ENCODE assay signal across 22 cellular contexts in the genomic region with DNA sequence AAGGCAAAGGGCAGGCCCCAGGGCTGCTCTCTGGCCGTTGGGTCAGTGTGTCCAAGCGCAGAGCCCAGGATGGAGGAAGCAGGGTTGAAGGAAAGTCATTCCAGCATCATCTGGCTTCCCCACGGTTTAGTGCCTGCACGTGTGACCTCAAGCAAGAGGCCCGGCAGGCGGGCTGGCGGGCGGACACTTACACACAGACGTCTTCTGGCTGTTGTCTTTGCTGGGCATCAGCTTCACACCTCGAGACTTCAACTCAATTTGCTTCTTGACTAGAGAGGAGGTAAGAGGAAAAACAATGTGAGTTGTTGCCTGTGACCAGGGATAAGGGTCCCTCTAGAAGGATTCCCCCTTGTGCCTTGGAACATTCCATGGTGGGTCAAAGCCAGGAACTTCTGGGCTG. TPM values are rescaled to one million over a fixed set of nuclear protein-coding genes. Genes with fewer than 3 reads are reported as not detected.
DNase-seq lines count a peak whose midpoint lies in the region; ATAC-seq and TF ChIP-seq lines count a peak whose summit lies in the region.
"Had no signal": no experiment of that assay in that cellular context is flagged by ENCODE, and none has a peak within 500 bp of the region (broad histone marks: within the 10 kb centered on the region; RNA-seq: fewer than 3 reads in every experiment).

No MANE protein-coding gene starts in this region.

- H3K4me1 ChIP-seq in endodermal cell (ENCODE audit: control insufficient read depth, insufficient read depth, low read length): no peaks in the 10 kb centered on the region
- H3K4me1 ChIP-seq in neuronal stem cell (ENCODE audit: control insufficient read depth in 2 of 2, insufficient read depth in 1 of 2, low read depth in 1 of 2, low read length in 2 of 2): no peaks in the 10 kb centered on the region

- no peak overlapping the region for H4K8ac ChIP-seq in neuronal stem cell (ENCODE audit: low read depth, low read length)

- peaks cover 6% of the 10 kb centered on the region for H3K27me3 Mint-ChIP-seq in IgD-negative memory B cell
- peaks cover 10% of the 10 kb centered on the region for H3K27me3 Mint-ChIP-seq in endodermal cell (ENCODE audit: insufficient read depth)

- H3K36me3 ChIP-seq in endodermal cell (ENCODE audit: control insufficient read depth, insufficient read depth, low read length) (no peaks in the 10 kb centered on the region), neuronal stem cell (replicated peaks in 1 of 2; ENCODE audit: control insufficient read depth in 2 of 2, insufficient read depth in 2 of 2, low read length in 2 of 2) (no peaks in the 10 kb centered on the region)

- ATAC-seq in HG03095 (IDR thresholded peaks at IDR 0.05; ENCODE audit: unreplicated experiment): no peak
- ATAC-seq in GM21381 (IDR thresholded peaks at IDR 0.05; ENCODE audit: unreplicated experiment): no peak
- ATAC-seq: GM23338, HCT116 had no signal

- H3K9me3 Mint-ChIP-seq in IgD-negative memory B cell: peaks cover 0 to 6% (median 2%) of the 10 kb centered on the region in 3 donors
- H3K9me3 Mint-ChIP-seq in endodermal cell: peaks cover 30% of the 10 kb centered on the region

- peak overlapping the region; percentile 9 for H3K14ac ChIP-seq in neuronal stem cell (ENCODE audit: low read length)

- H3K27me3 ChIP-seq in endodermal cell (ENCODE audit: control insufficient read depth, insufficient read depth, low read length, poor library complexity, severe bottlenecking): no peaks in the 10 kb centered on the region
- peaks cover 0 to 9% (median 0%) of the 10 kb centered on the region in 3 experiments for H3K27me3 ChIP-seq in neuronal stem cell (ENCODE audit: control insufficient read depth in 3 of 3, insufficient read depth in 3 of 3, low read depth in 1 of 3, low read length in 3 of 3)

- H3K4me1 Mint-ChIP-seq in IgD-negative memory B cell (no peaks in the 10 kb centered on the region), endodermal cell (no peaks in the 10 kb centered on the region)
- H3K4me1 Mint-ChIP-seq: CD4-positive, alpha-beta memory T cell; GM23338; H9 had no signal

- DNase-seq in endodermal cell (peak; percentile 20), neuronal stem cell (ENCODE audit: low spot score) (no peak), GM20000 (ENCODE audit: low spot score) (no peak)
- DNase-seq: C1 segment of cervical spinal cord; Calu3; CD4-positive, alpha-beta memory T cell; COR-L47; DMS53; DMS79 treated with DMSO at 0.1 percent for 48 hours; GF-D8; H9 had no signal

- H2BK15ac ChIP-seq in neuronal stem cell (ENCODE audit: low read length): no peak overlapping the region

- H3K18ac ChIP-seq in neuronal stem cell (ENCODE audit: low read length): peak overlapping the region; percentile 54

- no peak overlapping the region for H3K27ac ChIP-seq in endodermal cell (ENCODE audit: low read depth, low read length)
- H3K27ac ChIP-seq in neuronal stem cell (replicated peaks; ENCODE audit: low read length): no peak overlapping the region

- H3K4me2 ChIP-seq in neuronal stem cell (ENCODE audit: insufficient read depth, low read length, poor library complexity, severe bottlenecking): no peak overlapping the region
- H3K4me2 ChIP-seq: GM23338 had no signal

- H3K36me3 Mint-ChIP-seq in IgD-negative memory B cell (peaks cover 3% of the 10 kb centered on the region), endodermal cell (ENCODE audit: low read depth) (peaks cover 8% of the 10 kb centered on the region)
- H3K36me3 Mint-ChIP-seq: CD4-positive, alpha-beta memory T cell had no signal

- H3K79me1 ChIP-seq in neuronal stem cell (ENCODE audit: low read depth, low read length): no peaks in the 10 kb centered on the region

- H3K4me3 ChIP-seq in endodermal cell (ENCODE audit: low read length) (no peak overlapping the region), neuronal stem cell (ENCODE audit: low read length in 2 of 2) (no peak overlapping the region)
- H3K4me3 ChIP-seq: GM23338 had no signal

- H2BK12ac ChIP-seq in neuronal stem cell (ENCODE audit: low read length): no peak overlapping the region

- no peak overlapping the region for H3K23ac ChIP-seq in neuronal stem cell (ENCODE audit: low read depth, low read length, poor library complexity)

- no peak overlapping the region for H2AFZ ChIP-seq in neuronal stem cell (ENCODE audit: low read length)
- H2AFZ ChIP-seq: GM23338 had no signal

- H4K91ac ChIP-seq in neuronal stem cell (ENCODE audit: low read depth, low read length, poor library complexity): no peak overlapping the region

- H3K9ac ChIP-seq in endodermal cell (ENCODE audit: extremely low read depth, low read length, poor library complexity, severe bottlenecking): no peak overlapping the region
- H3K9ac ChIP-seq in neuronal stem cell (ENCODE audit: low read depth, low read length, poor library complexity): no peak overlapping the region

- H2AK5ac ChIP-seq in neuronal stem cell (ENCODE audit: low read depth, low read length): no peak overlapping the region

- WGBS in endodermal cell (ENCODE audit: insufficient coverage in 1 of 2, insufficient read length in 1 of 2), 2 experiments: 90 to 94% methylated on average over 5 to 10 of the region's 10 CpGs
- no CpG with 5 or more reads among the region's 10 CpGs for WGBS in neuronal stem cell (ENCODE audit: extremely low coverage in 2 of 2, insufficient read length in 2 of 2, insufficient replicate concordance in 1 of 2), 2 donors

- no peak overlapping the region for H2BK120ac ChIP-seq in neuronal stem cell (ENCODE audit: low read depth, low read length)

- H3K9me3 ChIP-seq in endodermal cell (ENCODE audit: control insufficient read depth, low read length): peaks cover 14% of the 10 kb centered on the region
- peaks cover 0 to 4% of the 10 kb centered on the region in 2 donors for H3K9me3 ChIP-seq in neuronal stem cell (replicated peaks in 1 of 2; ENCODE audit: control insufficient read depth in 2 of 2, insufficient read depth in 1 of 2, low read depth in 1 of 2, low read length in 2 of 2)

- no peak overlapping the region for H2BK5ac ChIP-seq in neuronal stem cell (ENCODE audit: low read length)

- H3K4me3 Mint-ChIP-seq in IgD-negative memory B cell: no peak overlapping the region
- no peak overlapping the region for H3K4me3 Mint-ChIP-seq in endodermal cell
- H3K4me3 Mint-ChIP-seq: CD4-positive, alpha-beta memory T cell; GM23338; H9 had no signal

- H3K4ac ChIP-seq in neuronal stem cell (ENCODE audit: low read length): no peak overlapping the region

- TF ChIP-seq CTCF in endodermal cell (conservative IDR thresholded peaks at IDR 0.05) (no peak), GM20000 (IDR thresholded peaks at IDR 0.05; ENCODE audit: extremely low read depth, missing control alignments) (no peak)

- H3K27ac Mint-ChIP-seq in IgD-negative memory B cell (peak overlapping the region in 2 of 3 donors; percentile 24 to 37), endodermal cell (no peak overlapping the region)
- H3K27ac Mint-ChIP-seq: CD4-positive, alpha-beta memory T cell; GM23338 had no signal

RNA-seq across cellular contexts. Expression of a gene that starts 38.4 kb away (rescaled TPM):
- polyA plus RNA-seq in IgD-negative memory B cell: not detected
- not detected for total RNA-seq in endodermal cell
- not detected for polyA plus RNA-seq in endodermal cell (2013, experiment 1 of 2)
- polyA plus RNA-seq in endodermal cell (2013, experiment 2 of 2): not detected
- polyA plus RNA-seq in neuronal stem cell (2013, experiment 1 of 2): not detected
- polyA plus RNA-seq in neuronal stem cell (2013, experiment 2 of 2): not detected
- total RNA-seq: A172; A673; Calu3; CD4-positive, alpha-beta memory T cell; Daoy; G401; GM23338; H4; H9 had no signal
- polyA plus RNA-seq: BJ; CD4-positive, alpha-beta memory T cell; GM23338 had no signal
